9 cellular contexts compared by ENCODE assay signal in the genomic region with DNA sequence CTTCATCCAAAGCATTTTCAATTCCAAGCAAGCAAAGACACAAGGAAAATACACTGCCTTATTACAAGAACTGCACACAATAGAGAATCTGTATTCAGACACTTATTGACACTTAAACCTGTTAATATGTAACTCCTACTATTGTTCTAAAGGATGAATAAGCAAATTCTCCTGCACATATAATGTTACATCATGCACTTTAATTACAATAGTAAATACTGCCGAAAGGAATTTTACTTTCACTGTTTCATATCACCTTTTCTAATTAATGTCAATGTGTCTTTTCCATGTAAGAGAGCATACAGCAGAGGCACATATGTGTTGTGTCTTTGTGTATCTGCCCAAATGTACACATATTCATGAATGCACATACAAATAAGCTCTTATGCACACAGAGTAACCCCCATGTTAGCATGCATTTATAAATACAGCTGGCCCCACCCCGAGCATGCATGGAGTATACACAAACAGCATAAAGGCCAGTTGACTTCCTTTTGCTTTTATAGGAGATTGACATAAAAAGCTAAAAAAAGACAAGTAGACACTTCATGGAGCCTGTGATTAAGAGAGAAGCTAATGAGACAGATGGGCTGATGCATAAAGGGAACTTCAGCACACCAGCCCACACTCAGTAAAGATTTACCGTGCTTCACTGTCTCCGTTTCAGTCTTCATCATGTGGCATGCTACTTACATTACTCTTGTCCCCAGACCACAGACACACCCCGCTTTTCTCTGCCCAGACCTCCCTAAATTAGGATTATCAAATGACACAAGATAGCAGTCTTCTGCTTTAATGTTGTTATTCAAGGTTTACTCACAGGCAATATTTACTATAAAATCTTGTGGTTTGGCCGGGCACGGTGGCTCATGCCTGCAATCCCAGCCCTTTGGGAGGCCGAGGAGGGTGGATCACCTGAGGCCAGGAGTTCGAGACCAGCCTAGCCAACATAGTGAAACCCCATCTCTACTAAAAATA.
DNase-seq lines count a peak whose midpoint lies in the region; ATAC-seq lines count a peak whose summit lies in the region.
"Had no signal": no experiment of that assay in that cellular context is flagged by ENCODE, and none has a peak within 500 bp of the region (broad histone marks: within the 10 kb centered on the region; RNA-seq: fewer than 3 reads in every experiment).

No MANE protein-coding gene starts in this region.

- POLR2A ChIA-PET in naive thymus-derived CD8-positive, alpha-beta T cell (lab: Charles Lee), result no interaction called here

- peak; percentile 31 to 75 for ATAC-seq in activated T-cell treated with anti-CD3 and anti-CD28 coated beads, Interleukin-2, amount 50 U/mL, for 72 hours (replicated peaks in 1 of 2)
- peak; percentile 97 for ATAC-seq in HG02870 (IDR thresholded peaks at IDR 0.05; ENCODE audit: unreplicated experiment)
- peak; percentile 70 for ATAC-seq in stimulated activated effector memory CD8-positive, alpha-beta T cell treated with anti-CD3 and anti-CD28 coated beads, Interleukin-12 subunit alpha, Interleukin-12 subunit beta, amount 100 ng/mL, for 72 hours
- no peak for ATAC-seq in naive thymus-derived CD8-positive, alpha-beta T cell

- H3K9me3 Mint-ChIP-seq in activated T-cell treated with anti-CD3 and anti-CD28 coated beads, Interleukin-2, amount 50 U/mL, for 72 hours, result no peaks in the 10 kb centered on the region
- H3K9me3 Mint-ChIP-seq in activated T-cell treated with anti-CD3 and anti-CD28 coated beads, Interleukin-2, amount 50 U/mL, for 24 hours, result no peaks in the 10 kb centered on the region
- H3K9me3 Mint-ChIP-seq in stimulated activated effector memory CD8-positive, alpha-beta T cell treated with anti-CD3 and anti-CD28 coated beads, Interleukin-12 subunit alpha, Interleukin-12 subunit beta, amount 100 ng/mL, for 72 hours, result no peaks in the 10 kb centered on the region
- no peaks in the 10 kb centered on the region for H3K9me3 Mint-ChIP-seq in naive thymus-derived CD8-positive, alpha-beta T cell

- H3K4me3 Mint-ChIP-seq in activated T-cell treated with anti-CD3 and anti-CD28 coated beads, Interleukin-2, amount 50 U/mL, for 72 hours, result no peak overlapping the region
- H3K4me3 Mint-ChIP-seq in activated T-cell treated with anti-CD3 and anti-CD28 coated beads, Interleukin-2, amount 50 U/mL, for 24 hours, result no peak overlapping the region
- no peak overlapping the region for H3K4me3 Mint-ChIP-seq in stimulated activated effector memory CD8-positive, alpha-beta T cell treated with anti-CD3 and anti-CD28 coated beads, Interleukin-12 subunit alpha, Interleukin-12 subunit beta, amount 100 ng/mL, for 72 hours
- no peak overlapping the region for H3K4me3 Mint-ChIP-seq in naive thymus-derived CD8-positive, alpha-beta T cell

- no peak for DNase-seq in activated T-cell treated with anti-CD3 and anti-CD28 coated beads, Interleukin-2, amount 50 U/mL, for 72 hours
- DNase-seq in activated T-cell treated with anti-CD3 and anti-CD28 coated beads, Interleukin-2, amount 50 U/mL, for 24 hours, result no peak
- peak; percentile 61 for DNase-seq in NOMO-1 treated with dmso at 0.1 percent for 144 hours (lab: John Stamatoyannopoulos, UW; ENCODE audit: unreplicated experiment)
- no peak for DNase-seq in stimulated activated effector memory CD8-positive, alpha-beta T cell treated with anti-CD3 and anti-CD28 coated beads, Interleukin-12 subunit alpha, Interleukin-12 subunit beta, amount 100 ng/mL, for 72 hours (ENCODE audit: low spot score in 2 of 2)
- no peak for DNase-seq in NCI-H2029 treated with DMSO at 0.1 percent for 48 hours (lab: John Stamatoyannopoulos, UW)
- DNase-seq in NCI-H2107 (lab: John Stamatoyannopoulos, UW), result no peak
- no peak for DNase-seq in naive thymus-derived CD8-positive, alpha-beta T cell
- DNase-seq: Peyer's patch had no signal

- H3K36me3 Mint-ChIP-seq in activated T-cell treated with anti-CD3 and anti-CD28 coated beads, Interleukin-2, amount 50 U/mL, for 72 hours (ENCODE audit: insufficient read depth in 2 of 2), result peaks cover 2 to 12% of the 10 kb centered on the region in 2 donors
- peaks cover 20% of the 10 kb centered on the region for H3K36me3 Mint-ChIP-seq in activated T-cell treated with anti-CD3 and anti-CD28 coated beads, Interleukin-2, amount 50 U/mL, for 24 hours (ENCODE audit: low read depth)
- H3K36me3 Mint-ChIP-seq in stimulated activated effector memory CD8-positive, alpha-beta T cell treated with anti-CD3 and anti-CD28 coated beads, Interleukin-12 subunit alpha, Interleukin-12 subunit beta, amount 100 ng/mL, for 72 hours, result peaks cover 44% of the 10 kb centered on the region
- peaks cover 0 to 23% (median 10%) of the 10 kb centered on the region in 3 donors for H3K36me3 Mint-ChIP-seq in naive thymus-derived CD8-positive, alpha-beta T cell

- no peak overlapping the region for H3K27ac Mint-ChIP-seq in activated T-cell treated with anti-CD3 and anti-CD28 coated beads, Interleukin-2, amount 50 U/mL, for 72 hours
- H3K27ac Mint-ChIP-seq in activated T-cell treated with anti-CD3 and anti-CD28 coated beads, Interleukin-2, amount 50 U/mL, for 24 hours, result no peak overlapping the region
- H3K27ac Mint-ChIP-seq in stimulated activated effector memory CD8-positive, alpha-beta T cell treated with anti-CD3 and anti-CD28 coated beads, Interleukin-12 subunit alpha, Interleukin-12 subunit beta, amount 100 ng/mL, for 72 hours, result no peak overlapping the region
- H3K27ac Mint-ChIP-seq in naive thymus-derived CD8-positive, alpha-beta T cell, result no peak overlapping the region

- peaks cover 5% of the 10 kb centered on the region for H3K4me1 Mint-ChIP-seq in activated T-cell treated with anti-CD3 and anti-CD28 coated beads, Interleukin-2, amount 50 U/mL, for 72 hours (ENCODE audit: low read depth)
- peaks cover 11% of the 10 kb centered on the region for H3K4me1 Mint-ChIP-seq in activated T-cell treated with anti-CD3 and anti-CD28 coated beads, Interleukin-2, amount 50 U/mL, for 24 hours (ENCODE audit: low read depth)
- peaks cover 20% of the 10 kb centered on the region for H3K4me1 Mint-ChIP-seq in stimulated activated effector memory CD8-positive, alpha-beta T cell treated with anti-CD3 and anti-CD28 coated beads, Interleukin-12 subunit alpha, Interleukin-12 subunit beta, amount 100 ng/mL, for 72 hours
- peaks cover 0 to 13% (median 7%) of the 10 kb centered on the region in 4 donors for H3K4me1 Mint-ChIP-seq in naive thymus-derived CD8-positive, alpha-beta T cell

- no peaks in the 10 kb centered on the region for H3K27me3 Mint-ChIP-seq in activated T-cell treated with anti-CD3 and anti-CD28 coated beads, Interleukin-2, amount 50 U/mL, for 72 hours (ENCODE audit: low read depth)
- H3K27me3 Mint-ChIP-seq in activated T-cell treated with anti-CD3 and anti-CD28 coated beads, Interleukin-2, amount 50 U/mL, for 24 hours, result no peaks in the 10 kb centered on the region
- H3K27me3 Mint-ChIP-seq in naive thymus-derived CD8-positive, alpha-beta T cell, result no peaks in the 10 kb centered on the region

Comparison
In these comparisons a context has a peak if more than half of its experiments do, and no peak if none do; other contexts are left out.
1. ATAC-seq: peak in activated T-cell treated with anti-CD3 and anti-CD28 coated beads, Interleukin-2, amount 50 U/mL, for 72 hours (2 of 2), HG02870 (single experiment) and stimulated activated effector memory CD8-positive, alpha-beta T cell treated with anti-CD3 and anti-CD28 coated beads, Interleukin-12 subunit alpha, Interleukin-12 subunit beta, amount 100 ng/mL, for 72 hours (single experiment); none in naive thymus-derived CD8-positive, alpha-beta T cell (0 of 2).